1 cellular context compared by ENCODE assay signal in genomic region chr4:84531689-84532088, GRCh38.
TF ChIP-seq lines count a peak whose summit lies in the region.

No MANE protein-coding gene starts in this region.

TF ChIP-seq in GM23338, 12 proteins besides CTCF, POLR2A, EP300 and RAD21:
- TF ChIP-seq ZNF462 (CRISPR knock-in tag; IDR thresholded peaks at IDR 0.05) (no peak), ZNF114 (CRISPR knock-in tag; IDR thresholded peaks at IDR 0.05) (no peak), REST (IDR thresholded peaks at IDR 0.05; ENCODE audit: unreplicated experiment) (no peak), CREB1 (CRISPR knock-in tag; IDR thresholded peaks at IDR 0.05; ENCODE audit: low read depth) (no peak), ZNF331 (CRISPR knock-in tag; IDR thresholded peaks at IDR 0.05; ENCODE audit: low read depth) (no peak), ETS1 (IDR thresholded peaks at IDR 0.05) (no peak), EZH2phosphoT487 (IDR thresholded peaks at IDR 0.05; ENCODE audit: unreplicated experiment) (no peak), JUNB (IDR thresholded peaks at IDR 0.05; ENCODE audit: unreplicated experiment) (no peak), EZH2 (IDR thresholded peaks at IDR 0.05; ENCODE audit: low read depth, unreplicated experiment) (no peak), POLR2AphosphoS5 (IDR thresholded peaks at IDR 0.05; ENCODE audit: low read depth) (no peak), NANOG (IDR thresholded peaks at IDR 0.05; ENCODE audit: borderline replicate concordance) (no peak), STAT1 (IDR thresholded peaks at IDR 0.05; ENCODE audit: unreplicated experiment) (no peak)
